In genomic region chr5:318931-319601, GRCh38 we compare ENCODE assay signal across 16 cellular contexts. TPM values are rescaled to one million over a fixed set of nuclear protein-coding genes. Genes with fewer than 3 reads are reported as not detected.
DNase-seq lines count a peak whose midpoint lies in the region; ATAC-seq and TF ChIP-seq lines count a peak whose summit lies in the region.
"Had no signal": no experiment of that assay in that cellular context is flagged by ENCODE, and none has a peak within 500 bp of the region (broad histone marks: within the 10 kb centered on the region; RNA-seq: fewer than 3 reads in every experiment).

No MANE protein-coding gene starts in this region.

- DNase-seq in NCI-H2171 treated with DMSO at 0.1 percent for 48 hours (lab: John Stamatoyannopoulos, UW) (peak; percentile 36), NCI-H2171 (lab: John Stamatoyannopoulos, UW) (no peak), GM23248 (no peak), neural crest cell (ENCODE audit: low read depth, low spot score) (no peak), NCI-H524 treated with DMSO at 0.1 percent for 48 hours (lab: John Stamatoyannopoulos, UW) (no peak), KG1 (lab: John Stamatoyannopoulos, UW) (no peak)
- no peak for DNase-seq in stimulated activated effector memory CD8-positive, alpha-beta T cell treated with anti-CD3 and anti-CD28 coated beads, Interleukin-12 subunit alpha, Interleukin-12 subunit beta, amount 100 ng/mL, for 72 hours (ENCODE audit: low spot score in 2 of 2)
- DNase-seq: CD4-positive, alpha-beta T cell; dermis blood vessel endothelial cell; islet precursor cell; small intestine had no signal

- H3K4me3 Mint-ChIP-seq in activated T-helper 17 cell treated with anti-CD3 and anti-CD28 coated beads, Interleukin-2, amount 50 U/mL, for 72 hours = peak overlapping the region; percentile 28
- H3K4me3 Mint-ChIP-seq in neural crest cell = peak overlapping the region; percentile 38
- H3K4me3 Mint-ChIP-seq in stimulated activated effector memory CD8-positive, alpha-beta T cell treated with anti-CD3 and anti-CD28 coated beads, Interleukin-12 subunit alpha, Interleukin-12 subunit beta, amount 100 ng/mL, for 72 hours = no peak overlapping the region
- H3K4me3 Mint-ChIP-seq: activated naive CD4-positive, alpha-beta T cell treated with anti-CD3 and anti-CD28 coated beads, Interleukin-2, amount 50 U/mL, for 24 hours; CD4-positive, alpha-beta T cell had no signal

- no peak overlapping the region for H3K27ac Mint-ChIP-seq in activated T-helper 17 cell treated with anti-CD3 and anti-CD28 coated beads, Interleukin-2, amount 50 U/mL, for 72 hours
- no peak overlapping the region for H3K27ac Mint-ChIP-seq in neural crest cell (ENCODE audit: unreplicated experiment)
- H3K27ac Mint-ChIP-seq in stimulated activated effector memory CD8-positive, alpha-beta T cell treated with anti-CD3 and anti-CD28 coated beads, Interleukin-12 subunit alpha, Interleukin-12 subunit beta, amount 100 ng/mL, for 72 hours = no peak overlapping the region
- H3K27ac Mint-ChIP-seq: activated naive CD4-positive, alpha-beta T cell treated with anti-CD3 and anti-CD28 coated beads, Interleukin-2, amount 50 U/mL, for 24 hours; CD4-positive, alpha-beta T cell had no signal

- H4K20me1 ChIP-seq in GM23248 (ENCODE audit: insufficient read depth) = no peaks in the 10 kb centered on the region

- no peak overlapping the region for H3K4me3 ChIP-seq in GM23248
- H3K4me3 ChIP-seq: HAP-1, pancreas, upper lobe of left lung had no signal

- H3K27ac ChIP-seq in GM23248 = peak overlapping the region; percentile 55
- H3K27ac ChIP-seq: pancreas, upper lobe of left lung had no signal

- TF ChIP-seq CTCF in neural crest cell (conservative IDR thresholded peaks at IDR 0.05) = no peak

- peak overlapping the region; percentile 49 for H3K9ac ChIP-seq in GM23248

- no peaks in the 10 kb centered on the region for H3K9me3 ChIP-seq in GM23248 (ENCODE audit: low read depth)
- H3K9me3 ChIP-seq: HAP-1, pancreas, upper lobe of left lung had no signal

- WGBS in GM23248 (ENCODE audit: low coverage in 1 of 2, low lambda C conversion rate in 2 of 2, missing lambda C conversion rate in 2 of 2), 2 experiments = 56 to 59% methylated on average over 15 to 18 of the region's 18 CpGs

- no peak overlapping the region for H2AFZ ChIP-seq in GM23248

- H3K36me3 Mint-ChIP-seq in activated T-helper 17 cell treated with anti-CD3 and anti-CD28 coated beads, Interleukin-2, amount 50 U/mL, for 72 hours (ENCODE audit: low read depth) = peaks cover 38% of the 10 kb centered on the region
- no peaks in the 10 kb centered on the region for H3K36me3 Mint-ChIP-seq in neural crest cell (ENCODE audit: low read depth)
- peaks cover 31% of the 10 kb centered on the region for H3K36me3 Mint-ChIP-seq in stimulated activated effector memory CD8-positive, alpha-beta T cell treated with anti-CD3 and anti-CD28 coated beads, Interleukin-12 subunit alpha, Interleukin-12 subunit beta, amount 100 ng/mL, for 72 hours

- no peaks in the 10 kb centered on the region for H3K4me1 Mint-ChIP-seq in activated T-helper 17 cell treated with anti-CD3 and anti-CD28 coated beads, Interleukin-2, amount 50 U/mL, for 72 hours
- H3K4me1 Mint-ChIP-seq in neural crest cell = peaks cover 4% of the 10 kb centered on the region
- peaks cover 30% of the 10 kb centered on the region for H3K4me1 Mint-ChIP-seq in stimulated activated effector memory CD8-positive, alpha-beta T cell treated with anti-CD3 and anti-CD28 coated beads, Interleukin-12 subunit alpha, Interleukin-12 subunit beta, amount 100 ng/mL, for 72 hours

- H3K9me3 Mint-ChIP-seq in activated T-helper 17 cell treated with anti-CD3 and anti-CD28 coated beads, Interleukin-2, amount 50 U/mL, for 72 hours = no peaks in the 10 kb centered on the region
- H3K9me3 Mint-ChIP-seq in neural crest cell = no peaks in the 10 kb centered on the region
- H3K9me3 Mint-ChIP-seq in stimulated activated effector memory CD8-positive, alpha-beta T cell treated with anti-CD3 and anti-CD28 coated beads, Interleukin-12 subunit alpha, Interleukin-12 subunit beta, amount 100 ng/mL, for 72 hours = no peaks in the 10 kb centered on the region
- H3K9me3 Mint-ChIP-seq: activated naive CD4-positive, alpha-beta T cell treated with anti-CD3 and anti-CD28 coated beads, Interleukin-2, amount 50 U/mL, for 24 hours; CD4-positive, alpha-beta T cell had no signal

- H3K9me2 ChIP-seq in GM23248 (ENCODE audit: insufficient read depth) = no peaks in the 10 kb centered on the region

- H3K36me3 ChIP-seq in GM23248 (ENCODE audit: low read depth) = peaks cover 5% of the 10 kb centered on the region; the same call in 1 of the 2 replicates

- no peaks in the 10 kb centered on the region for H3K27me3 ChIP-seq in GM23248 (replicated peaks; ENCODE audit: insufficient read depth)

- no peak for ATAC-seq in activated T-helper 17 cell treated with anti-CD3 and anti-CD28 coated beads, Interleukin-2, amount 50 U/mL, for 72 hours (replicated peaks)
- ATAC-seq in stimulated activated effector memory CD8-positive, alpha-beta T cell treated with anti-CD3 and anti-CD28 coated beads, Interleukin-12 subunit alpha, Interleukin-12 subunit beta, amount 100 ng/mL, for 72 hours = no peak
- ATAC-seq: pancreas had no signal

- in situ Hi-C loops in GM23248 (cut with MboI) = loop anchor here (10.0 kb wide), 1 partner anchor 116 kb away; no protein-coding TSS in a partner anchor

- H3K79me2 ChIP-seq in GM23248 (ENCODE audit: insufficient read depth) = peaks cover 30% of the 10 kb centered on the region

- peaks cover 14% of the 10 kb centered on the region for H3K4me1 ChIP-seq in GM23248 (ENCODE audit: insufficient read depth)
- H3K4me1 ChIP-seq: HAP-1 had no signal

- no peak overlapping the region for H3K4me2 ChIP-seq in GM23248 (ENCODE audit: unreplicated experiment)

- H3K27me3 Mint-ChIP-seq in activated T-helper 17 cell treated with anti-CD3 and anti-CD28 coated beads, Interleukin-2, amount 50 U/mL, for 72 hours = peaks cover 10% of the 10 kb centered on the region
- H3K27me3 Mint-ChIP-seq in neural crest cell (ENCODE audit: low read depth) = peaks cover 53% of the 10 kb centered on the region

- H3F3A ChIP-seq in GM23248 (ENCODE audit: insufficient read depth) = 0 out of 2 replicates have a peak, but pooled peaks cover 4% of the 10 kb centered on the region

RNA-seq across cellular contexts. Expression of gene AHRR, which starts 2.4 kb away (rescaled TPM):
- total RNA-seq in GM23248 (2014; rRNA removed; shearing (Covaris generic)) = 33.7 and 40.0 TPM in 2 replicates
- polyA plus RNA-seq in GM23248 (2016; fragmentation: Nextera tagmentation; extraction: Ambion mirVana) = 11.9 and 13.2 TPM in 2 replicates
- total RNA-seq in activated T-helper 17 cell treated with anti-CD3 and anti-CD28 coated beads, Interleukin-2, amount 50 U/mL, for 72 hours = 10 to 100 TPM; 49.5 to 78.1 TPM
- total RNA-seq in neural crest cell = 1.0 and 1.3 TPM in 2 replicates

RNA-seq across cellular contexts. Expression of gene PDCD6, which starts 47.6 kb away (rescaled TPM):
- 117 and 131 TPM in 2 replicates for total RNA-seq in GM23248 (2014; rRNA removed; shearing (Covaris generic))
- polyA plus RNA-seq in GM23248 (2016; fragmentation: Nextera tagmentation; extraction: Ambion mirVana) = 199 and 200 TPM in 2 replicates
- 10 to 100 TPM; 64.5 to 83.0 TPM for total RNA-seq in activated T-helper 17 cell treated with anti-CD3 and anti-CD28 coated beads, Interleukin-2, amount 50 U/mL, for 72 hours
- 76.8 and 81.6 TPM in 2 replicates for total RNA-seq in neural crest cell

Comparison
In these comparisons a context has a peak if more than half of its experiments do, and no peak if none do; other contexts are left out.
1. RNA of gene AHRR, which starts 2.4 kb away (total RNA-seq): 49.5 to 78.1 TPM in activated T-helper 17 cell treated with anti-CD3 and anti-CD28 coated beads, Interleukin-2, amount 50 U/mL, for 72 hours and 33.7 to 40.0 TPM in GM23248; 1.0 to 1.3 TPM in neural crest cell; every median in the first group is over 10 times any median in the second.